1 cellular context compared by ENCODE assay signal in genomic region chr5:1799602-1800469, GRCh38.
TF ChIP-seq lines count a peak whose summit lies in the region.

MRPL36 (minus strand) TSS chr5:1799837; CDS start chr5:1798935, 902 bp downstream.

TF ChIP-seq in HEK293, 187 proteins besides CTCF, POLR2A, EP300 and RAD21 (continued from another document and continues in another):
- TF ChIP-seq PATZ1 (tag by site-specific recombination; IDR thresholded peaks at IDR 0.05): 0 out of 2 replicates have a peak, but pooled peaks have one; percentile 31
- TF ChIP-seq SCRT2 (tag by site-specific recombination; IDR thresholded peaks at IDR 0.05): peak; percentile 69
- no peak for TF ChIP-seq ZNF792 (tag by site-specific recombination; IDR thresholded peaks at IDR 0.05)
- TF ChIP-seq ZNF18 (tag by site-specific recombination; IDR thresholded peaks at IDR 0.05): no peak
- peak; percentile 71 for TF ChIP-seq ZFHX2 (tag by site-specific recombination; conservative IDR thresholded peaks at IDR 0.05)
- no peak for TF ChIP-seq ZNF785 (tag by site-specific recombination; IDR thresholded peaks at IDR 0.05)
- no peak for TF ChIP-seq ZNF501 (tag by site-specific recombination; IDR thresholded peaks at IDR 0.05)
- no peak for TF ChIP-seq ZNF549 (tag by site-specific recombination; IDR thresholded peaks at IDR 0.05)
- TF ChIP-seq ZSCAN30 (tag by site-specific recombination; IDR thresholded peaks at IDR 0.05): no peak
- TF ChIP-seq TSHZ1 (tag by site-specific recombination; IDR thresholded peaks at IDR 0.05; ENCODE audit: borderline replicate concordance): no peak
- no peak for TF ChIP-seq ZNF664 (tag by site-specific recombination; IDR thresholded peaks at IDR 0.05)
- no peak for TF ChIP-seq ZNF426 (tag by site-specific recombination; IDR thresholded peaks at IDR 0.05)
- TF ChIP-seq ZNF280C (tag by site-specific recombination; IDR thresholded peaks at IDR 0.05): no peak
- TF ChIP-seq ZNF184 (tag by site-specific recombination; IDR thresholded peaks at IDR 0.05): no peak
- no peak for TF ChIP-seq ZFP69B (tag by site-specific recombination; IDR thresholded peaks at IDR 0.05)
- no peak for TF ChIP-seq ZNF529 (tag by site-specific recombination; IDR thresholded peaks at IDR 0.05; ENCODE audit: insufficient replicate concordance)
- no peak for TF ChIP-seq ZSCAN16 (tag by site-specific recombination; IDR thresholded peaks at IDR 0.05)
- TF ChIP-seq ZNF768 (tag by site-specific recombination; IDR thresholded peaks at IDR 0.05): no peak
- no peak; the same call in 1 of the 2 replicates for TF ChIP-seq KLF9 (tag by site-specific recombination; IDR thresholded peaks at IDR 0.05; ENCODE audit: low read depth)
- no peak for TF ChIP-seq ZNF157 (tag by site-specific recombination; IDR thresholded peaks at IDR 0.05)
- TF ChIP-seq ZNF560 (tag by site-specific recombination; IDR thresholded peaks at IDR 0.05; ENCODE audit: borderline replicate concordance): no peak
- no peak; the same call in 1 of the 2 replicates for TF ChIP-seq KLF7 (tag by site-specific recombination; IDR thresholded peaks at IDR 0.05; ENCODE audit: borderline replicate concordance)
- no peak for TF ChIP-seq ZNF544 (tag by site-specific recombination; IDR thresholded peaks at IDR 0.05)
- TF ChIP-seq ZFP3 (tag by site-specific recombination; IDR thresholded peaks at IDR 0.05; ENCODE audit: low read depth): no peak
- no peak for TF ChIP-seq ZNF274 (IDR thresholded peaks at IDR 0.05; ENCODE audit: low read length)
- no peak for TF ChIP-seq ZNF274 (tag by site-specific recombination; IDR thresholded peaks at IDR 0.05; ENCODE audit: borderline replicate concordance)
- TF ChIP-seq ZNF266 (tag by site-specific recombination; IDR thresholded peaks at IDR 0.05; ENCODE audit: low read depth): no peak
- no peak; the same call in 1 of the 2 replicates for TF ChIP-seq ZNF791 (tag by site-specific recombination; IDR thresholded peaks at IDR 0.05)
- no peak for TF ChIP-seq ZSCAN4 (tag by site-specific recombination; IDR thresholded peaks at IDR 0.05)
- no peak for TF ChIP-seq KLF10 (tag by site-specific recombination; IDR thresholded peaks at IDR 0.05)
- TF ChIP-seq GFI1B (tag by site-specific recombination; IDR thresholded peaks at IDR 0.05): no peak
- peak; percentile 60 for TF ChIP-seq ZNF629 (tag by site-specific recombination; IDR thresholded peaks at IDR 0.05)
- no peak for TF ChIP-seq BCL11B (tag by site-specific recombination; IDR thresholded peaks at IDR 0.05; ENCODE audit: low read depth)
- no peak for TF ChIP-seq MEIS1 (CRISPR knock-in tag; IDR thresholded peaks at IDR 0.05; ENCODE audit: borderline replicate concordance)
- peak; percentile 25; the same call in 1 of the 2 replicates for TF ChIP-seq ZBTB10 (tag by site-specific recombination; IDR thresholded peaks at IDR 0.05)
- TF ChIP-seq ZNF658 (tag by site-specific recombination; IDR thresholded peaks at IDR 0.05): no peak
- no peak for TF ChIP-seq ZBTB21 (tag by site-specific recombination; IDR thresholded peaks at IDR 0.05)
- TF ChIP-seq GLIS2 (tag by site-specific recombination; IDR thresholded peaks at IDR 0.05): peak; percentile 41; the same call in 1 of the 2 replicates
- no peak for TF ChIP-seq ZNF654 (tag by site-specific recombination; IDR thresholded peaks at IDR 0.05; ENCODE audit: low read depth)
- TF ChIP-seq SP2 (tag by site-specific recombination; IDR thresholded peaks at IDR 0.05): peak; percentile 24; the same call in 1 of the 2 replicates
- no peak for TF ChIP-seq SALL2 (tag by site-specific recombination; IDR thresholded peaks at IDR 0.05; ENCODE audit: borderline replicate concordance)
- peak; percentile 87 for TF ChIP-seq PRDM10 (tag by site-specific recombination; IDR thresholded peaks at IDR 0.05)
- no peak for TF ChIP-seq ZNF48 (tag by site-specific recombination; IDR thresholded peaks at IDR 0.05)
- TF ChIP-seq ZBTB6 (tag by site-specific recombination; IDR thresholded peaks at IDR 0.05): 0 out of 2 replicates have a peak, but pooled peaks have one; percentile 12
- no peak for TF ChIP-seq ZFP41 (tag by site-specific recombination; IDR thresholded peaks at IDR 0.05; ENCODE audit: borderline replicate concordance)
- no peak for TF ChIP-seq ZNF112 (tag by site-specific recombination; IDR thresholded peaks at IDR 0.05)
